8 cellular contexts compared by ENCODE assay signal in the genomic region with DNA sequence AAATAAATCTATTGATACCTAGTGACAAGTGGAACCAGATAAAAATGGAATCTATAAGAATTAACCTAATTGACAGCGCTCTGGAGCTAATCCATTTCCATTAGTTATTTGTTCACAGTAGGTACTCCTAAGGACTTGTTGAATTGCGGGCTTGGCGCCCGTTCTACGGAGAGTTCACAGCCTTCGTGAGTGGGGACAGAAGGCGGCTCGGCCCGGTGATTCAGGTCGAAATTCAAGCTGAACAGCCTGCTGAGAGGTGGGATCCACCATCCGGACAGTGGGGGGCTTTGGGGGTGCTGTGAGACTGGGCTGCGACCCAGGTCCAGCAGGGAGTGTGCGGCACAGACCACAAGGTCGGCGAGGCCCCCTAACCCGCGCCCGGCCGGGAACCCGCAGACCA. TPM values are rescaled to one million over a fixed set of nuclear protein-coding genes. Genes with fewer than 3 reads are reported as not detected.
DNase-seq lines count a peak whose midpoint lies in the region; ATAC-seq, FAIRE-seq and TF ChIP-seq lines count a peak whose summit lies in the region.

No MANE protein-coding gene starts in this region.

- DNase-seq in NCI-H524 treated with DMSO at 0.1 percent for 48 hours (lab: John Stamatoyannopoulos, UW) (peak; percentile 41), body of pancreas (peak; percentile 45 to 68 (median 52)), kidney (peak; percentile 82), SIG-M5 (lab: John Stamatoyannopoulos, UW) (no peak)
- peak; percentile 42 for DNase-seq in stimulated activated CD8-positive, alpha-beta memory T cell treated with anti-CD3 and anti-CD28 coated beads, Interleukin-4, amount 100 ng/mL, for 48 hours

- peaks cover 30% of the 10 kb centered on the region for H3K4me1 ChIP-seq in body of pancreas
- peaks cover 3 to 12% of the 10 kb centered on the region in 2 donors for H3K4me1 ChIP-seq in kidney (ENCODE audit: control insufficient read depth in 1 of 2, insufficient read depth in 1 of 2, low read depth in 1 of 2, low read length in 2 of 2)

- H3K27ac ChIP-seq in 22Rv1: peak overlapping the region; percentile 81
- peak overlapping the region; percentile 90 to 99 (median 98) for H3K27ac ChIP-seq in body of pancreas
- peak overlapping the region; percentile 96 to 97 for H3K27ac ChIP-seq in kidney (ENCODE audit: low read depth in 2 of 2, low read length in 2 of 2)

- H3K27me3 ChIP-seq in body of pancreas: no peaks in the 10 kb centered on the region

- no peaks in the 10 kb centered on the region for H3K9me3 ChIP-seq in body of pancreas
- H3K9me3 ChIP-seq in kidney (ENCODE audit: control insufficient read depth in 1 of 2, low read length in 2 of 2): no peaks in the 10 kb centered on the region

- no peak for FAIRE-seq in kidney (lab: Jason Lieb, UNC)

- 6 to 9% methylated on average over 10 to 20 of the region's 20 CpGs for whole genome bisulfite sequencing in body of pancreas, 2 donors

- H3K9ac ChIP-seq in kidney (ENCODE audit: low read length in 2 of 2): peak overlapping the region; percentile 80 to 85

- ATAC-seq in GM19351 (IDR thresholded peaks at IDR 0.05; ENCODE audit: unreplicated experiment) (peak; percentile 7), body of pancreas (no peak), HG03571 (IDR thresholded peaks at IDR 0.05; ENCODE audit: unreplicated experiment) (no peak)

- TF ChIP-seq POLR2A in body of pancreas (IDR thresholded peaks at IDR 0.05): no peak

- H3K4me3 ChIP-seq in body of pancreas (peak overlapping the region; percentile 66 to 92), kidney (ENCODE audit: low read length in 2 of 2) (peak overlapping the region; percentile 66 to 75)

- intact Hi-C loops in body of pancreas (cut with DNase I): no loop called here
- intact Hi-C loops in kidney (cut with DNase I): no loop called here

- no peaks in the 10 kb centered on the region for H3K36me3 ChIP-seq in body of pancreas (replicated peaks in 1 of 2; ENCODE audit: insufficient read depth in 1 of 2, low read depth in 2 of 2)
- no peaks in the 10 kb centered on the region for H3K36me3 ChIP-seq in kidney (ENCODE audit: control insufficient read depth in 1 of 2, insufficient read depth in 2 of 2, low read length in 2 of 2)

- TF ChIP-seq CTCF in 22Rv1 (IDR thresholded peaks at IDR 0.05): no peak
- TF ChIP-seq CTCF in body of pancreas (IDR thresholded peaks at IDR 0.05): no peak
- no peak for TF ChIP-seq CTCF in kidney (IDR thresholded peaks at IDR 0.05; ENCODE audit: borderline replicate concordance, extremely low read depth, insufficient read depth)

RNA-seq across cellular contexts. Expression of a gene that starts 0.8 kb away (rescaled TPM):
- 100 to 1,000 TPM; 144 to 266 TPM for total RNA-seq in body of pancreas
- 329 TPM for total RNA-seq in kidney
- 97.0 TPM for polyA plus RNA-seq in kidney (ENCODE audit: insufficient read depth, low read depth, low replicate concordance)
